13 cellular contexts compared by ENCODE assay signal in genomic region chr1:54884135-54884586, GRCh38. TPM values are rescaled to one million over a fixed set of nuclear protein-coding genes. Genes with fewer than 3 reads are reported as not detected.
DNase-seq lines count a peak whose midpoint lies in the region; ATAC-seq, FAIRE-seq and TF ChIP-seq lines count a peak whose summit lies in the region.
"Had no signal": no experiment of that assay in that cellular context is flagged by ENCODE, and none has a peak within 500 bp of the region (broad histone marks: within the 10 kb centered on the region; RNA-seq: fewer than 3 reads in every experiment).

No MANE protein-coding gene starts in this region.

- H3K4ac ChIP-seq in H1 (replicated peaks; ENCODE audit: insufficient read length, low read depth, low read length) = no peak overlapping the region
- no peak overlapping the region for H3K4ac ChIP-seq in neuronal stem cell (ENCODE audit: low read length)

- no peaks in the 10 kb centered on the region for H3K9me3 Mint-ChIP-seq in natural killer cell treated with Interleukin-12 subunit alpha and Interleukin-12 subunit beta and Interleukin-15 and Interleukin-18, amount 100 ng/mL, for 72 hours

- H3K79me2 ChIP-seq in H1 (ENCODE audit: control insufficient read depth in 1 of 2, insufficient read depth in 2 of 2, low read length in 2 of 2) = peaks cover 42 to 78% of the 10 kb centered on the region in 2 experiments

- intact Hi-C loops in left ventricle myocardium superior (cut with micrococcal nuclease) = no loop called here

- ATAC-seq in natural killer cell treated with Interleukin-12 subunit alpha and Interleukin-12 subunit beta and Interleukin-15 and Interleukin-18, amount 100 ng/mL, for 72 hours = no peak
- ATAC-seq in left ventricle myocardium superior = no peak
- ATAC-seq: HCT116 had no signal

- H3K4me1 Mint-ChIP-seq in natural killer cell treated with Interleukin-12 subunit alpha and Interleukin-12 subunit beta and Interleukin-15 and Interleukin-18, amount 100 ng/mL, for 72 hours (ENCODE audit: low read depth in 2 of 2) = peaks cover 44 to 58% of the 10 kb centered on the region in 2 donors

- no peak overlapping the region for H2AK5ac ChIP-seq in H1 (ENCODE audit: low read depth, low read length)
- no peak overlapping the region for H2AK5ac ChIP-seq in neuronal stem cell (ENCODE audit: low read depth, low read length)

- TF ChIP-seq CTCF in NB4 (IDR thresholded peaks at IDR 0.05; ENCODE audit: low read depth, low read length) = no peak
- TF ChIP-seq CTCF in H1 (IDR thresholded peaks at IDR 0.05; ENCODE audit: control extremely low read depth in 1 of 3, insufficient read depth in 1 of 3, low read depth in 1 of 3, low read length in 3 of 3) = no peak

- peaks cover 18% of the 10 kb centered on the region for H3K79me1 ChIP-seq in H1 (ENCODE audit: low read depth, low read length)
- peaks cover 11% of the 10 kb centered on the region for H3K79me1 ChIP-seq in neuronal stem cell (ENCODE audit: low read depth, low read length)

- no peak overlapping the region for H4K8ac ChIP-seq in H1 (ENCODE audit: extremely low read depth, insufficient read depth, low read length)
- H4K8ac ChIP-seq in neuronal stem cell (ENCODE audit: low read depth, low read length) = no peak overlapping the region

- peaks cover 13% of the 10 kb centered on the region for H3K23me2 ChIP-seq in H1 (ENCODE audit: low read depth, low read length)

- H3K9me3 ChIP-seq in H1 (ENCODE audit: insufficient read depth in 2 of 2, low read depth in 1 of 2, low read length in 1 of 2) (no peaks in the 10 kb centered on the region), small intestine (ENCODE audit: control insufficient read depth, low read depth) (no peaks in the 10 kb centered on the region), neuronal stem cell (replicated peaks in 1 of 2; ENCODE audit: control insufficient read depth in 2 of 2, insufficient read depth in 1 of 2, low read depth in 1 of 2, low read length in 2 of 2) (peaks cover 0 to 34% of the 10 kb centered on the region in 2 donors)

- peaks cover 20% of the 10 kb centered on the region for H3K36me3 Mint-ChIP-seq in natural killer cell treated with Interleukin-12 subunit alpha and Interleukin-12 subunit beta and Interleukin-15 and Interleukin-18, amount 100 ng/mL, for 72 hours

- H3K56ac ChIP-seq in H1 (replicated peaks; ENCODE audit: insufficient read length, low read depth, low read length) = no peak overlapping the region

- H2BK5ac ChIP-seq in H1 (ENCODE audit: low read depth, low read length) (no peak overlapping the region), neuronal stem cell (ENCODE audit: low read length) (no peak overlapping the region)

- H2BK120ac ChIP-seq in H1 (replicated peaks; ENCODE audit: low read depth, low read length) = no peak overlapping the region
- H2BK120ac ChIP-seq in neuronal stem cell (ENCODE audit: low read depth, low read length) = no peak overlapping the region

- H3K4me3 Mint-ChIP-seq in natural killer cell treated with Interleukin-12 subunit alpha and Interleukin-12 subunit beta and Interleukin-15 and Interleukin-18, amount 100 ng/mL, for 72 hours = peak overlapping the region; percentile 96

- H2AFZ ChIP-seq in H1 (ENCODE audit: low read length) (no peak overlapping the region), neuronal stem cell (ENCODE audit: low read length) (no peak overlapping the region)

- peaks cover 13 to 22% (median 19%) of the 10 kb centered on the region in 4 experiments for H3K4me1 ChIP-seq in H1 (replicated peaks in 1 of 4; ENCODE audit: control insufficient read depth in 3 of 4, insufficient read depth in 4 of 4, low read length in 3 of 4)
- H3K4me1 ChIP-seq in small intestine (ENCODE audit: control insufficient read depth in 2 of 2, insufficient read depth in 1 of 2, low read depth in 1 of 2, low read length in 1 of 2) = peaks cover 6 to 13% of the 10 kb centered on the region in 2 donors
- peaks cover 30 to 32% of the 10 kb centered on the region in 2 donors for H3K4me1 ChIP-seq in neuronal stem cell (ENCODE audit: control insufficient read depth in 2 of 2, insufficient read depth in 1 of 2, low read depth in 1 of 2, low read length in 2 of 2)

- H3K9ac ChIP-seq in H1 (replicated peaks in 1 of 4; ENCODE audit: extremely low read depth in 1 of 4, low read depth in 3 of 4, low read length in 3 of 4) (no peak overlapping the region), neuronal stem cell (ENCODE audit: low read depth, low read length, poor library complexity) (no peak overlapping the region)

- POLR2A ChIA-PET in H1 (lab: Charles Lee; ENCODE audit: partially characterized antibody) = interaction anchor here (0.6 to 1.5 kb wide), 2 partner anchors 30 to 54 kb away, joined by 3 to 4 read pairs; no protein-coding TSS in a partner anchor

- no peak for TF ChIP-seq EP300 in H1 (IDR thresholded peaks at IDR 0.05; ENCODE audit: borderline replicate concordance in 1 of 2, low read depth in 2 of 2, low read length in 2 of 2)

- H4K5ac ChIP-seq in H1 (ENCODE audit: insufficient read length, low read depth, low read length) = no peak overlapping the region

- H3K27me3 ChIP-seq in H1 (replicated peaks in 1 of 4; ENCODE audit: control insufficient read depth in 3 of 4, extremely low read depth in 1 of 4, insufficient read depth in 3 of 4, low read length in 3 of 4) (no peaks in the 10 kb centered on the region), small intestine (ENCODE audit: control insufficient read depth in 2 of 2, insufficient read depth in 2 of 2, low read length in 2 of 2) (no peaks in the 10 kb centered on the region), neuronal stem cell (ENCODE audit: control insufficient read depth in 3 of 3, insufficient read depth in 3 of 3, low read depth in 1 of 3, low read length in 3 of 3) (no peaks in the 10 kb centered on the region)
- H3K27me3 ChIP-seq: tibial nerve had no signal

- H3K4me3 ChIP-seq in NB4 (ENCODE audit: low read depth, low read length) (peak overlapping the region; percentile 88), H1 (ENCODE audit: extremely low read depth in 1 of 4, insufficient read depth in 2 of 4, low read depth in 3 of 4, low read length in 4 of 4) (no peak overlapping the region), small intestine (ENCODE audit: low read depth in 1 of 2, low read length in 2 of 2) (no peak overlapping the region), neuronal stem cell (ENCODE audit: low read length in 2 of 2) (peak overlapping the region in 1 of 2 donors; percentile 96)
- H3K4me3 ChIP-seq: tibial nerve had no signal

- peaks cover 22 to 34% of the 10 kb centered on the region in 2 experiments for H4K20me1 ChIP-seq in H1 (replicated peaks in 1 of 2; ENCODE audit: control insufficient read depth in 1 of 2, insufficient read depth in 2 of 2, low read length in 2 of 2)

- H2BK20ac ChIP-seq in H1 (ENCODE audit: low read length) = no peak overlapping the region

- CTCF ChIA-PET in H1 (lab: Charles Lee; ENCODE audit: partially characterized antibody) = interaction anchor here (1.2 to 4.6 kb wide), 5 partner anchors 10 to 138 kb away, joined by 3 to 28 read pairs (median 7); no protein-coding TSS in a partner anchor

- FAIRE-seq in H1 (lab: Jason Lieb, UNC) (no peak), small intestine (lab: Jason Lieb, UNC) (no peak)

- H3K27ac ChIP-seq in H1 (ENCODE audit: low read depth, low read length) = no peak overlapping the region
- H3K27ac ChIP-seq in small intestine (ENCODE audit: low read depth in 1 of 2, low read length in 1 of 2) = no peak overlapping the region
- H3K27ac ChIP-seq in neuronal stem cell (replicated peaks; ENCODE audit: low read length) = no peak overlapping the region

- H3K27ac Mint-ChIP-seq in natural killer cell treated with Interleukin-12 subunit alpha and Interleukin-12 subunit beta and Interleukin-15 and Interleukin-18, amount 100 ng/mL, for 72 hours = peak overlapping the region; percentile 17 to 21

- no peak overlapping the region for H4K91ac ChIP-seq in H1 (replicated peaks; ENCODE audit: insufficient read length, low read length)
- H4K91ac ChIP-seq in neuronal stem cell (ENCODE audit: low read depth, low read length, poor library complexity) = no peak overlapping the region

- no peak for TF ChIP-seq POLR2A in NB4 (IDR thresholded peaks at IDR 0.05; ENCODE audit: extremely low read depth, insufficient read length)
- no peak for TF ChIP-seq POLR2A in H1 (IDR thresholded peaks at IDR 0.05; ENCODE audit: control extremely low read depth in 1 of 2, low read depth in 2 of 2, low read length in 2 of 2)

- H3K14ac ChIP-seq in H1 (ENCODE audit: insufficient read length) = no peak overlapping the region
- H3K14ac ChIP-seq in neuronal stem cell (ENCODE audit: low read length) = no peak overlapping the region

- peaks cover 4 to 5% of the 10 kb centered on the region in 2 donors for H3K27me3 Mint-ChIP-seq in natural killer cell treated with Interleukin-12 subunit alpha and Interleukin-12 subunit beta and Interleukin-15 and Interleukin-18, amount 100 ng/mL, for 72 hours

- H3K36me3 ChIP-seq in H1 (ENCODE audit: control insufficient read depth in 2 of 4, insufficient read depth in 4 of 4, low read length in 3 of 4) (peaks cover 4 to 55% (median 23%) of the 10 kb centered on the region in 4 experiments; a peak in 7 of 8 replicates), small intestine (ENCODE audit: control insufficient read depth in 2 of 2, insufficient read depth in 2 of 2, low read length in 2 of 2) (no peaks in the 10 kb centered on the region), neuronal stem cell (replicated peaks in 1 of 2; ENCODE audit: control insufficient read depth in 2 of 2, insufficient read depth in 2 of 2, low read length in 2 of 2) (peaks cover 20 to 71% of the 10 kb centered on the region in 2 donors)

- WGBS in H1 (ENCODE audit: extremely low coverage in 1 of 2, insufficient coverage in 1 of 2, insufficient read length in 1 of 2, insufficient replicate concordance in 2 of 2, low coverage in 1 of 2, low lambda C conversion rate in 2 of 2, missing lambda C conversion rate in 1 of 2), 2 experiments = 59% methylated on average over 3 of the region's 3 CpGs; no CpG with 5 or more reads in 1 of the 2 experiments
- WGBS in small intestine, 3 donors = 36 to 40% (median 38%) methylated on average over 3 of the region's 3 CpGs
- no CpG with 5 or more reads among the region's 3 CpGs for WGBS in neuronal stem cell (ENCODE audit: extremely low coverage in 2 of 2, insufficient read length in 2 of 2, insufficient replicate concordance in 1 of 2), 2 donors

- DNase-seq in CMK (ENCODE audit: low read depth) (peak; percentile 32), NB4 (ENCODE audit: low read depth) (no peak), H1 (ENCODE audit: low read depth in 1 of 2, low spot score in 2 of 2) (no peak), small intestine (no peak), left ventricle myocardium superior (no peak), neuronal stem cell (ENCODE audit: low spot score) (no peak), UCSD-AML1 (lab: John Stamatoyannopoulos, UW; ENCODE audit: unreplicated experiment) (no peak)
- no peak for DNase-seq in natural killer cell treated with Interleukin-12 subunit alpha and Interleukin-12 subunit beta and Interleukin-15 and Interleukin-18, amount 100 ng/mL, for 72 hours (ENCODE audit: low spot score)
- DNase-seq: activated CD8-positive, alpha-beta memory T cell treated with anti-CD3 and anti-CD28 coated beads for 24 hours; NCI-H1930; stimulated activated CD4-positive, alpha-beta T cell treated with anti-CD3 and anti-CD28 coated beads, Interleukin-2, amount 100 ng/mL, for 24 hours had no signal

- no peak overlapping the region for H3K23ac ChIP-seq in H1 (ENCODE audit: insufficient read length)
- no peak overlapping the region for H3K23ac ChIP-seq in neuronal stem cell (ENCODE audit: low read depth, low read length, poor library complexity)

- H2BK12ac ChIP-seq in H1 (ENCODE audit: low read depth, low read length) (no peak overlapping the region), neuronal stem cell (ENCODE audit: low read length) (no peak overlapping the region)

- H3K4me2 ChIP-seq in H1 (ENCODE audit: insufficient read depth in 1 of 2, low read depth in 2 of 2, low read length in 2 of 2) (peak overlapping the region; percentile 85 to 100; a peak in 3 of 4 replicates), neuronal stem cell (ENCODE audit: insufficient read depth, low read length, poor library complexity, severe bottlenecking) (no peak overlapping the region)

- TF ChIP-seq RAD21 in H1 (IDR thresholded peaks at IDR 0.05 in 1 of 2, conservative IDR thresholded peaks at IDR 0.05 in 1 of 2; ENCODE audit: low read depth in 2 of 2, low read length in 2 of 2) = no peak

- H3K18ac ChIP-seq in H1 (ENCODE audit: extremely low read depth, low read length) (no peak overlapping the region), neuronal stem cell (ENCODE audit: low read length) (no peak overlapping the region)

- H2BK15ac ChIP-seq in H1 (ENCODE audit: low read length) (no peak overlapping the region), neuronal stem cell (ENCODE audit: low read length) (no peak overlapping the region)

RNA-seq across cellular contexts. Expression of gene DHCR24, which starts 2.8 kb away (rescaled TPM):
- total RNA-seq in H1 (2021; fragmentation: NEBNext Ultra II Directional; extraction: Animal tissue kit (Norgen Biotek cat#: 25700)) = 419 and 455 TPM in 2 replicates
- polyA plus RNA-seq in H1 (2011; rRNA removed) (370 and 611 TPM in 2 replicates), small intestine (100 to 1,000 TPM in 1 of 3 donors, 10 to 100 TPM in 1, 1 to 10 TPM in 1; 7.0 to 162 (median 14.3) TPM)
- 383 TPM for polyA plus RNA-seq in H1 (2011; cell fraction: cytosol; rRNA removed)
- polyA plus RNA-seq in H1 (2011; cell fraction: nucleus; rRNA removed) = 467 TPM
- 331 to 424 TPM (median 362 TPM) in 4 replicates for polyA plus RNA-seq in H1 (2012, experiment 1 of 2)
- polyA plus RNA-seq in H1 (2012, experiment 2 of 2) = 333 TPM
- 451 TPM for polyA plus RNA-seq in H1 (2013, experiment 1 of 2)
- 566 TPM for polyA plus RNA-seq in H1 (2013, experiment 2 of 2)
- polyA minus RNA-seq in H1 (2011; rRNA and poly(A)+ RNA removed) = 1,204 and 1,278 TPM in 2 replicates
- polyA minus RNA-seq in H1 (2011; cell fraction: cytosol; rRNA and poly(A)+ RNA removed) = 316 TPM
- polyA minus RNA-seq in H1 (2011; cell fraction: nucleus; rRNA and poly(A)+ RNA removed) = 307 TPM
- total RNA-seq in natural killer cell treated with Interleukin-12 subunit alpha and Interleukin-12 subunit beta and Interleukin-15 and Interleukin-18, amount 100 ng/mL, for 72 hours = 100 to 1,000 TPM; 124 to 187 TPM
- total RNA-seq in left ventricle myocardium superior = 9.8 TPM
- 108 TPM for polyA plus RNA-seq in neuronal stem cell (2013, experiment 1 of 2)
- polyA plus RNA-seq in neuronal stem cell (2013, experiment 2 of 2) = 107 TPM

Comparison
In these comparisons a context has a peak if more than half of its experiments do, and no peak if none do; other contexts are left out.
1. RNA of gene DHCR24, which starts 2.8 kb away (total RNA-seq): 419 to 455 TPM in H1 and 124 to 187 TPM in natural killer cell treated with Interleukin-12 subunit alpha and Interleukin-12 subunit beta and Interleukin-15 and Interleukin-18, amount 100 ng/mL, for 72 hours; 9.8 TPM in left ventricle myocardium superior (single experiment); every median in the first group is over 10 times any median in the second.